12 cellular contexts compared by ENCODE assay signal in genomic region chr20:44583179-44583578, GRCh38. TPM values are rescaled to one million over a fixed set of nuclear protein-coding genes. Genes with fewer than 3 reads are reported as not detected.
DNase-seq lines count a peak whose midpoint lies in the region; ATAC-seq and TF ChIP-seq lines count a peak whose summit lies in the region.
"Had no signal": no experiment of that assay in that cellular context is flagged by ENCODE, and none has a peak within 500 bp of the region (broad histone marks: within the 10 kb centered on the region; RNA-seq: fewer than 3 reads in every experiment).

No MANE protein-coding gene starts in this region.

- H3K79me2 ChIP-seq in MM.1S (ENCODE audit: low read length) = no peaks in the 10 kb centered on the region

- peak overlapping the region; percentile 95 to 98 (median 95) for H3K27ac Mint-ChIP-seq in nephron

- no peak for DNase-seq in heart left ventricle
- no peak for DNase-seq in Right ventricle myocardium inferior (ENCODE audit: missing footprints)
- no peak for DNase-seq in esophagus muscularis mucosa (ENCODE audit: extremely low spot score)
- no peak for DNase-seq in vagina (ENCODE audit: extremely low spot score in 2 of 2)
- DNase-seq in MM.1S = no peak
- DNase-seq: GF-D8, NCI-H510A, substantia nigra had no signal

- H3K36me3 ChIP-seq in heart left ventricle (no peaks in the 10 kb centered on the region), esophagus muscularis mucosa (no peaks in the 10 kb centered on the region), vagina (peaks cover 0 to 3% of the 10 kb centered on the region in 2 donors), MM.1S (replicated peaks; ENCODE audit: insufficient read depth, low read length) (no peaks in the 10 kb centered on the region)

- no peak for TF ChIP-seq CTCF in heart left ventricle (IDR thresholded peaks at IDR 0.05)
- TF ChIP-seq CTCF in esophagus muscularis mucosa (IDR thresholded peaks at IDR 0.05) = no peak
- TF ChIP-seq CTCF in nephron (IDR thresholded peaks at IDR 0.05; ENCODE audit: unreplicated experiment in 3 of 3) = no peak
- TF ChIP-seq CTCF in vagina (IDR thresholded peaks at IDR 0.05) = no peak
- no peak for TF ChIP-seq CTCF in MM.1S (IDR thresholded peaks at IDR 0.05; ENCODE audit: low read length)

- H3K4me1 Mint-ChIP-seq in nephron = peaks cover 75% of the 10 kb centered on the region

- intact Hi-C loops in heart left ventricle (cut with DNase I) (loop anchor here in 4 of 10 donors (2.0 kb wide), 2 partner anchors 16 to 18 kb away; no protein-coding TSS in a partner anchor), Right ventricle myocardium inferior (cut with DNase I) (loop anchor here (2.0 kb wide), 1 partner anchor 16 kb away; no protein-coding TSS in a partner anchor), esophagus muscularis mucosa (cut with DNase I) (no loop called here), vagina (cut with DNase I) (no loop called here)

- no peak for TF ChIP-seq EP300 in esophagus muscularis mucosa (IDR thresholded peaks at IDR 0.05)

- H3K27me3 ChIP-seq in heart left ventricle = no peaks in the 10 kb centered on the region
- no peaks in the 10 kb centered on the region for H3K27me3 ChIP-seq in esophagus muscularis mucosa
- H3K27me3 ChIP-seq in vagina = no peaks in the 10 kb centered on the region
- no peaks in the 10 kb centered on the region for H3K27me3 ChIP-seq in MM.1S (replicated peaks; ENCODE audit: insufficient read depth, low read length)

- H3K27ac ChIP-seq in heart left ventricle (peak overlapping the region; percentile 82 to 96 (median 92)), esophagus muscularis mucosa (replicated peaks in 1 of 4) (peak overlapping the region; percentile 84 to 89 (median 87)), vagina (peak overlapping the region; percentile 85), MM.1S (ENCODE audit: low read length) (no peak overlapping the region)
- H3K27ac ChIP-seq: A549 had no signal

- no peaks in the 10 kb centered on the region for H3K9me3 ChIP-seq in heart left ventricle
- peaks cover 0 to 3% (median 0%) of the 10 kb centered on the region in 4 donors for H3K9me3 ChIP-seq in esophagus muscularis mucosa
- no peaks in the 10 kb centered on the region for H3K9me3 ChIP-seq in vagina
- H3K9me3 ChIP-seq in MM.1S (replicated peaks; ENCODE audit: insufficient read depth, low read length) = no peaks in the 10 kb centered on the region
- H3K9me3 ChIP-seq: A549 had no signal

- peak overlapping the region; percentile 51 to 83 (median 83) for H3K4me3 Mint-ChIP-seq in nephron

- no peaks in the 10 kb centered on the region for H3K27me3 Mint-ChIP-seq in nephron (ENCODE audit: low read depth)

- H3F3A ChIP-seq in MM.1S (ENCODE audit: insufficient read depth, low read length) = no peaks in the 10 kb centered on the region

- no peaks in the 10 kb centered on the region for H3K36me3 Mint-ChIP-seq in nephron (ENCODE audit: low read depth)

- TF ChIP-seq POLR2A in heart left ventricle (IDR thresholded peaks at IDR 0.05) (no peak), esophagus muscularis mucosa (IDR thresholded peaks at IDR 0.05; ENCODE audit: low read depth) (no peak), vagina (IDR thresholded peaks at IDR 0.05) (no peak)

- H3K4me2 ChIP-seq in MM.1S (ENCODE audit: low read depth, low read length) = no peak overlapping the region
- H3K4me2 ChIP-seq: A549 had no signal

- H3K4me1 ChIP-seq in heart left ventricle (peaks cover 5 to 80% (median 67%) of the 10 kb centered on the region in 12 donors), esophagus muscularis mucosa (peaks cover 68 to 100% (median 94%) of the 10 kb centered on the region in 4 donors), vagina (peaks cover 59% of the 10 kb centered on the region), MM.1S (ENCODE audit: low read length) (peaks cover 6% of the 10 kb centered on the region; the same call in 1 of the 2 replicates)
- H3K4me1 ChIP-seq: A549 had no signal

- H4K20me1 ChIP-seq in MM.1S (ENCODE audit: insufficient read depth, low read length) = no peaks in the 10 kb centered on the region

- no peaks in the 10 kb centered on the region for H3K9me3 Mint-ChIP-seq in nephron

- H3K9ac ChIP-seq in MM.1S (ENCODE audit: low read length) = no peak overlapping the region

- 9 to 43% (median 15%) methylated on average over 1 of the region's 1 CpG for WGBS in heart left ventricle, 4 donors
- 38% methylated on average over 1 of the region's 1 CpG for WGBS in esophagus muscularis mucosa

- no peaks in the 10 kb centered on the region for H3K9me2 ChIP-seq in MM.1S (replicated peaks; ENCODE audit: insufficient read depth, low read length)

- peak overlapping the region; percentile 40 to 72 (median 64) for H3K4me3 ChIP-seq in heart left ventricle
- H3K4me3 ChIP-seq in esophagus muscularis mucosa = peak overlapping the region; percentile 50 to 56 (median 52)
- peak overlapping the region; percentile 45 to 53 for H3K4me3 ChIP-seq in vagina
- no peak overlapping the region; the same call in 1 of the 2 replicates for H3K4me3 ChIP-seq in MM.1S (ENCODE audit: low read length)
- H3K4me3 ChIP-seq: A549 had no signal

- ATAC-seq in heart left ventricle (no peak), Right ventricle myocardium inferior (no peak), HG03342 (IDR thresholded peaks at IDR 0.05; ENCODE audit: unreplicated experiment) (no peak), GM19467 (IDR thresholded peaks at IDR 0.05; ENCODE audit: unreplicated experiment) (no peak)

- no peak overlapping the region for H2AFZ ChIP-seq in MM.1S (ENCODE audit: low read length)

RNA-seq across cellular contexts. Expression of gene PKIG, which starts 0.8 kb away (rescaled TPM):
- total RNA-seq in heart left ventricle = 100 to 1,000 TPM; 156 to 286 (median 200) TPM
- polyA plus RNA-seq in heart left ventricle = 100 to 1,000 TPM; 155 to 213 TPM
- total RNA-seq in Right ventricle myocardium inferior = 206 TPM
- 100 to 1,000 TPM; 305 to 398 (median 357) TPM for total RNA-seq in esophagus muscularis mucosa
- 146 TPM for total RNA-seq in vagina
